In the genomic region with DNA sequence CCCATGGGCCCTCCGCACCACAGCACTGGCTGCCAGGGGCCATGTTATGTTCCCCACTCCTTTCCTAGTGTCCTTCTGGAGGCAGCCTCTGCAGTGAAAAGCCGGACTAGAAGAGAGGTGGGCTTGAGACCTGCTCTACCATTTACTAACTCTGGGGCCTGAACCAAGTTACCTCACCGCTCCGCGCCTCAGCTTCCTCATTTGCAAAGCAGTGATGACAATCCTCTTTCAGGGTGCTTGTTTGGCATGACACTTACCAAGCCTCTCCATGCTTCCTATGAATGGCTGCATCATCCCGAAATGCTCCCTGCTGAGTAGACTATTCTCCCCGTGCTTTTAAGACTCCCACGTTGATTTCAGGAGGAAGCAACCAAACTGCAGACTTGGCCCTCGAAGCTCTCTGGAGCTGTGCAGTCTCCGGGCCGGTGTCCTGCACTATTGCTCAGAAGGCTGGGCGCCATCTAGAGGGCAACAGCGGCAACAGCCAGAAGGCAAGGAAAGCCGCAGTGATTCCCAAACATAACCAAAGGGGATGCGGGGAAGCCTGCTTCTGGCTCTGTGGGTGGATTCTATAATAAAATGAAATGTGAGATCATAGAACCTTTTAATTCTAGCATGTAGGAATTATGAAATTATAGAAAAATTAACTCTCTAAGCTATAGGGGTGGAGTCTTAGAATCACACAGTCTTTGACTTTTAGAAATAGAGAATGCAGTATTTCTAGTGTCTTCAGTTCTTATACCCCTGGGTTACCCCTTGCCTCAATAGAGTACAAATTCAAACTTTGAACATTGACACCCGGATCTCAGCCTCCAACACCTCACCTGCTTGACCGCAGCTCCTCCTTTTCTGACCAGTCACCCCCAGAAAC, we compare ENCODE assay signal across 1 cellular context.
TF ChIP-seq lines count a peak whose summit lies in the region.

No MANE protein-coding gene starts in this region.

TF ChIP-seq in HCT116, 20 proteins besides CTCF, POLR2A, EP300 and RAD21 (continued from another document):
- TF ChIP-seq SIN3A (IDR thresholded peaks at IDR 0.05; ENCODE audit: low read depth): no peak
- no peak for TF ChIP-seq ZFX (IDR thresholded peaks at IDR 0.05)
- no peak for TF ChIP-seq CBX3 (IDR thresholded peaks at IDR 0.05; ENCODE audit: low read depth)
- TF ChIP-seq CEBPB (IDR thresholded peaks at IDR 0.05; ENCODE audit: low read depth): no peak
- TF ChIP-seq POLR2AphosphoS5 (IDR thresholded peaks at IDR 0.05; ENCODE audit: low read depth, low read length): no peak
- no peak for TF ChIP-seq FOSL1 (IDR thresholded peaks at IDR 0.05; ENCODE audit: low read depth)
- no peak for TF ChIP-seq YY1 (IDR thresholded peaks at IDR 0.05; ENCODE audit: extremely low read depth, insufficient replicate concordance, low read depth, low read length)
- TF ChIP-seq ZBTB33 (IDR thresholded peaks at IDR 0.05; ENCODE audit: extremely low read depth, insufficient replicate concordance, low read length): no peak
- TF ChIP-seq ELF1 (IDR thresholded peaks at IDR 0.05; ENCODE audit: borderline replicate concordance, low read depth): no peak
- TF ChIP-seq TCF7L2 (IDR thresholded peaks at IDR 0.05; ENCODE audit: borderline replicate concordance, extremely low read depth, insufficient read depth, insufficient read length): no peak
- no peak; the same call in 1 of the 2 replicates for TF ChIP-seq MAX (IDR thresholded peaks at IDR 0.05)
TF ChIP-seq in HCT116: peak in this region for 0.
